8 cellular contexts compared by ENCODE assay signal in the genomic region with DNA sequence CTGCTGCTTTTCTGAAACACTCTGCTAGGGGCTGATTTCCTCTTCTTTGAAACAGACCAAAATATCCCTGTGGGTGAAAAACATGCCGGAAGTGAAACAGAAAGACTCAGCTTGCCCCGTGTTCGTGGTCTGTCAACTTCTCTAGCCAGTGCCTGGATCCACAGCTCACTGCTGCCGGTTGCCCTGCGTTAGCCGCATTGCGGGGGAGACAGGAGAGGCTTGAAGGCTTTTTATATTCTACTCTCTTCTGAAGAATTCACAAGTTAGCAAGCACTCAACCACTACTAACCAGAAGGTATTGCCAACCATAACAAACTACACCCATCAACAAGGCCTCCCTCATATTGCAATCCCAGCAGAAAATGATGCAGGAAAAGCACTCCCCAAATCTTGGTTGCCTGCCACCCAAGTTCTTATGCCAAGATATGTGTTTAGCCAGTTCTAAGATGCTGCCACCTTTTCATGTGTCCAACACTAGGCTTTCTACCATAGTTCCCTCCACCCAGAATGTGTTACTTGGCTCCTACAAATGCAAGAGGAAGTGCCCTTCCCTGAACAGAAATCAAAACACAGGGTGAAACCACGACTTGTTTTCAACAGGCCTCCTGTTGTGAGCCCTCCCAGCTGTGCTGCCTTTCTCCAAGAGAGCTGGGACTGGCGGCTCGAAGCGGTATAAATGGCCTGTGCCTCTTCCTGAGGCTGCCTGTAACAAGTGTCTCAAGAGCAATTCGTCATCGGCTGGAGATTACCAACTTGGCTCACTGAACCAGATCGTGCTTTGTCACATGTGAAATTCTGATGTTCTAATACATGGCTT.
DNase-seq lines count a peak whose midpoint lies in the region; ATAC-seq and TF ChIP-seq lines count a peak whose summit lies in the region.

No MANE protein-coding gene starts in this region.

- H3K36me3 ChIP-seq in Loucy (ENCODE audit: insufficient read depth, low read length) (no peaks in the 10 kb centered on the region), left lung (no peaks in the 10 kb centered on the region)

- peaks cover 13% of the 10 kb centered on the region for H3K4me1 ChIP-seq in Loucy (ENCODE audit: insufficient read depth, low read length, poor library complexity, severe bottlenecking)
- H3K4me1 ChIP-seq in left lung, result peaks cover 15 to 27% of the 10 kb centered on the region in 2 donors

- peak; percentile 93 for ATAC-seq in GM21737 (IDR thresholded peaks at IDR 0.05; ENCODE audit: unreplicated experiment)
- peak; percentile 87 for ATAC-seq in left lung

- no peaks in the 10 kb centered on the region for H3K79me2 ChIP-seq in Loucy (ENCODE audit: insufficient read depth, low read length)

- no peaks in the 10 kb centered on the region for H3F3A ChIP-seq in Loucy (ENCODE audit: low read depth)

- peak; percentile 84 for DNase-seq in Daoy (ENCODE audit: low read depth)
- DNase-seq in activated CD4-positive, CD25-positive, alpha-beta regulatory T cell treated with anti-CD3 and anti-CD28 coated beads, Interleukin-2, amount 50 U/mL, for 72 hours, result peak; percentile 59
- DNase-seq in central memory CD4-positive, alpha-beta T cell, result peak; percentile 53
- DNase-seq in left lung, result peak; percentile 76 to 82
- peak in 2 of 3 experiments; percentile 8 to 27 for DNase-seq in stimulated activated CD4-positive, alpha-beta T cell treated with anti-CD3 and anti-CD28 coated beads, TNF-alpha, amount 100 ng/mL, for 4 hours (ENCODE audit: low read depth in 3 of 3)
- no peak for DNase-seq in NCI-H146 (lab: John Stamatoyannopoulos, UW)

- TF ChIP-seq CTCF in Loucy (conservative IDR thresholded peaks at IDR 0.05; ENCODE audit: low read length), result no peak
- no peak for TF ChIP-seq CTCF in left lung (IDR thresholded peaks at IDR 0.05)

- H3K9ac ChIP-seq in Loucy (ENCODE audit: low read depth, low read length, poor library complexity, severe bottlenecking), result no peak overlapping the region

- H3K27me3 ChIP-seq in Loucy (ENCODE audit: insufficient read depth, low read length, poor library complexity, severe bottlenecking), result no peaks in the 10 kb centered on the region
- no peaks in the 10 kb centered on the region for H3K27me3 ChIP-seq in left lung

- peak overlapping the region; percentile 56 for H3K4me2 ChIP-seq in Loucy (ENCODE audit: low read depth, low read length, poor library complexity, severe bottlenecking)

- H3K9me2 ChIP-seq in Loucy (replicated peaks; ENCODE audit: low read depth, low read length), result no peaks in the 10 kb centered on the region

- H4K20me1 ChIP-seq in Loucy (ENCODE audit: insufficient read depth, low read length, poor library complexity, severe bottlenecking), result no peaks in the 10 kb centered on the region

- intact Hi-C loops in left lung (cut with DNase I), result no loop called here

- H3K4me3 ChIP-seq in Loucy (ENCODE audit: low read length, poor library complexity, severe bottlenecking) (peak overlapping the region; percentile 40), left lung (no peak overlapping the region)

- H2AFZ ChIP-seq in Loucy (ENCODE audit: low read length), result peak overlapping the region; percentile 58

- H3K9me3 ChIP-seq in Loucy (ENCODE audit: insufficient read depth, low read depth, low read length), result no peaks in the 10 kb centered on the region
- peaks cover 0 to 3% of the 10 kb centered on the region in 2 donors for H3K9me3 ChIP-seq in left lung

- H3K27ac ChIP-seq in left lung, result peak overlapping the region; percentile 71 to 88
